Comparison of ENCODE assay signal across 27 cellular contexts in the genomic region with DNA sequence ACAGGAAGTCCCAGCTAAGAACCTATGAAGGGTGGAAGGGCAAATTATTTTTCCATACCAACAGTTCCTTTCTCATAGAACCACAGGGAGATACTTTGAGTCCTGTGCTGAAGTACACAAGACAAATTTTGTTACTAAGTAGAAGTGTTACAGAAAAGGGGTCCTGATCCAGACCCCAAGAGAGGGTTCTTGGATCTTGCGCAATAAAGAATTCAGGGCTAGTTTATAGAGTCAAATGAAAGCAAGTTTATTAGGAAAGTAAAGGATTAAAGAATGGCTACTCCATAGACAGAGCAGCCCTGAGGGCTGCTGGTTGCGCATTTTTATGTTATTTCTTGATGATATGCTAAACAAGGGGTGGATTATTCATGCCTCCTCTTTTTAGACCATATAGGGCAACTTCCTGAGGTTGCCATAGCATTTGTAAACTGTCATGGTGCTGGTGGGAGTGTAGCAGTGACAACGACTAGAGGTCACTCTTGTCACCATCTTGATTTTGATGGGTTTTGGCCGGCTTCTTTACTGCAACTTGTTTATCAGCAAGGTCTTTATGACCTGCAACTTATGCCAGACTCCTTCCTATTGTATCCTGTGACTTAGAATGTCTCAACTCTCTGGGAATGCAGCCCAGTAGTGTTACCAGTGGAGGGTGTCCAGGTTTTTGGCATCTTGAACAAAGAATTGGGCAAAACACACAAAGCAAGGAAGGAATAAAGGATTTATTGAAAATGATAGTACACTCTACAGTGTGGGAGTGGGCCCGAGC.
"Had no signal": no experiment of that assay in that cellular context is flagged by ENCODE, and none has a peak within 500 bp of the region (broad histone marks: within the 10 kb centered on the region; RNA-seq: fewer than 3 reads in every experiment).

No MANE protein-coding gene starts in this region.

- H3K4me3 ChIP-seq: Peyer's patch, SJCRH30 had no signal

- H3K9ac ChIP-seq: SK-N-SH had no signal

- DNase-seq: activated CD4-positive, alpha-beta memory T cell treated with anti-CD3 and anti-CD28 coated beads, Interleukin-2, amount 10 ng/mL, durations not matched to agents 7 days and 5 days; activated CD4-positive, alpha-beta T cell treated with anti-CD3 and anti-CD28 coated beads for 36 hours; activated CD4-positive, alpha-beta T cell treated with anti-CD3 and anti-CD28 coated beads, Interleukin-2, amount 50 U/mL, for 1 hour; activated gamma-delta T cell treated with Interleukin-2 at 50 U/mL for 16 hours; activated naive CD4-positive, alpha-beta T cell treated with anti-CD3 and anti-CD28 coated beads, Interleukin-2, amount 10 ng/mL, durations not matched to agents 7 days and 5 days; activated naive CD8-positive, alpha-beta T cell treated with anti-CD3 and anti-CD28 coated beads for 36 hours; activated T-cell treated with anti-CD3 and anti-CD28 coated beads for 4 hours; activated T-cell treated with anti-CD3 and anti-CD28 coated beads, Interleukin-2, amount 50 U/mL, for 48 hours; aorta; central memory CD4-positive, alpha-beta T cell; Karpas-422; NCI-H1092; NCI-H1436; NCI-H1694 treated with DMSO at 0.1 percent for 48 hours; NCI-H2029 treated with DMSO at 0.1 percent for 48 hours; NCI-H510A treated with DMSO at 0.1 percent for 48 hours; NCI-H69; Peyer's patch; Right ventricle myocardium superior; SJCRH30; SK-N-SH; T-helper 1 cell; WERI-Rb-1 had no signal

- H3K4me1 ChIP-seq: Peyer's patch, SJCRH30 had no signal

- FAIRE-seq: bronchial epithelial cell had no signal

- H3K4me2 ChIP-seq: SK-N-SH had no signal

- H3K27me3 ChIP-seq: Peyer's patch, SJCRH30 had no signal

- H3K36me3 ChIP-seq: Peyer's patch, SJCRH30, WERI-Rb-1 had no signal

- H3K27me3 Mint-ChIP-seq: activated CD4-positive, alpha-beta memory T cell treated with anti-CD3 and anti-CD28 coated beads, Interleukin-2, amount 10 ng/mL, durations not matched to agents 7 days and 5 days had no signal

- H3K27ac Mint-ChIP-seq: activated CD4-positive, alpha-beta memory T cell treated with anti-CD3 and anti-CD28 coated beads, Interleukin-2, amount 10 ng/mL, durations not matched to agents 7 days and 5 days; activated CD4-positive, alpha-beta T cell treated with anti-CD3 and anti-CD28 coated beads for 36 hours; activated naive CD4-positive, alpha-beta T cell treated with anti-CD3 and anti-CD28 coated beads, Interleukin-2, amount 10 ng/mL, durations not matched to agents 7 days and 5 days; activated naive CD8-positive, alpha-beta T cell treated with anti-CD3 and anti-CD28 coated beads for 36 hours; activated T-helper 17 cell treated with anti-CD3 and anti-CD28 coated beads, Interleukin-2, amount 50 U/mL, for 72 hours; IgD-negative memory B cell had no signal

- H3K36me3 Mint-ChIP-seq: activated naive CD4-positive, alpha-beta T cell treated with anti-CD3 and anti-CD28 coated beads, Interleukin-2, amount 10 ng/mL, durations not matched to agents 7 days and 5 days; activated naive CD8-positive, alpha-beta T cell treated with anti-CD3 and anti-CD28 coated beads for 36 hours had no signal

- H3K4me1 Mint-ChIP-seq: activated CD4-positive, alpha-beta memory T cell treated with anti-CD3 and anti-CD28 coated beads, Interleukin-2, amount 10 ng/mL, durations not matched to agents 7 days and 5 days; activated CD4-positive, alpha-beta T cell treated with anti-CD3 and anti-CD28 coated beads for 36 hours; activated naive CD4-positive, alpha-beta T cell treated with anti-CD3 and anti-CD28 coated beads, Interleukin-2, amount 10 ng/mL, durations not matched to agents 7 days and 5 days; activated naive CD8-positive, alpha-beta T cell treated with anti-CD3 and anti-CD28 coated beads for 36 hours; activated T-helper 17 cell treated with anti-CD3 and anti-CD28 coated beads, Interleukin-2, amount 50 U/mL, for 72 hours; IgD-negative memory B cell had no signal

- H3K9me3 ChIP-seq: Peyer's patch, SJCRH30, SK-N-SH had no signal

- H3K4me3 Mint-ChIP-seq: activated CD4-positive, alpha-beta memory T cell treated with anti-CD3 and anti-CD28 coated beads, Interleukin-2, amount 10 ng/mL, durations not matched to agents 7 days and 5 days; activated CD4-positive, alpha-beta T cell treated with anti-CD3 and anti-CD28 coated beads for 36 hours; activated naive CD4-positive, alpha-beta T cell treated with anti-CD3 and anti-CD28 coated beads, Interleukin-2, amount 10 ng/mL, durations not matched to agents 7 days and 5 days; activated naive CD8-positive, alpha-beta T cell treated with anti-CD3 and anti-CD28 coated beads for 36 hours; activated T-helper 17 cell treated with anti-CD3 and anti-CD28 coated beads, Interleukin-2, amount 50 U/mL, for 72 hours; IgD-negative memory B cell had no signal

- H3K27ac ChIP-seq: Peyer's patch, RWPE1, SJCRH30, WERI-Rb-1 had no signal

- H3K9me3 Mint-ChIP-seq: activated CD4-positive, alpha-beta memory T cell treated with anti-CD3 and anti-CD28 coated beads, Interleukin-2, amount 10 ng/mL, durations not matched to agents 7 days and 5 days; activated naive CD4-positive, alpha-beta T cell treated with anti-CD3 and anti-CD28 coated beads, Interleukin-2, amount 10 ng/mL, durations not matched to agents 7 days and 5 days; activated naive CD8-positive, alpha-beta T cell treated with anti-CD3 and anti-CD28 coated beads for 36 hours; activated T-helper 17 cell treated with anti-CD3 and anti-CD28 coated beads, Interleukin-2, amount 50 U/mL, for 72 hours had no signal

- ATAC-seq: activated CD4-positive, alpha-beta T cell treated with anti-CD3 and anti-CD28 coated beads for 36 hours; activated T-helper 17 cell treated with anti-CD3 and anti-CD28 coated beads, Interleukin-2, amount 50 U/mL, for 72 hours had no signal
